22 cellular contexts compared by ENCODE assay signal in genomic region chr2:194567661-194568017, GRCh38.
DNase-seq lines count a peak whose midpoint lies in the region; ATAC-seq and TF ChIP-seq lines count a peak whose summit lies in the region.
"Had no signal": no experiment of that assay in that cellular context is flagged by ENCODE, and none has a peak within 500 bp of the region (broad histone marks: within the 10 kb centered on the region; RNA-seq: fewer than 3 reads in every experiment).

No MANE protein-coding gene starts in this region.

- no TSS peak for BruUV-seq in MCF 10A (replicated peaks; lab: Mats Ljungman, UMichigan)

- H3K27me3 Mint-ChIP-seq in activated T-helper 1 cell treated with anti-CD3 and anti-CD28 coated beads, Interleukin-12 subunit alpha, Interleukin-12 subunit beta, Interleukin-2, Interleukin-4 antibody, amounts not matched to agents 30 ng/mL and 10 ng/mL and 1 ng/mL, durations not matched to agents 14 hours and 24 hours and 36 hours (ENCODE audit: insufficient read depth), result peaks cover 2% of the 10 kb centered on the region
- no peaks in the 10 kb centered on the region for H3K27me3 Mint-ChIP-seq in MCF 10A (ENCODE audit: insufficient read depth, unreplicated experiment)
- H3K27me3 Mint-ChIP-seq: naive thymus-derived CD4-positive, alpha-beta T cell had no signal

- ATAC-seq in GM18858 (IDR thresholded peaks at IDR 0.05; ENCODE audit: unreplicated experiment) (peak; percentile 49), GM21423 (IDR thresholded peaks at IDR 0.05; ENCODE audit: unreplicated experiment) (peak; percentile 53), HG02884 (IDR thresholded peaks at IDR 0.05; ENCODE audit: unreplicated experiment) (peak; percentile 29), HG03439 (IDR thresholded peaks at IDR 0.05; ENCODE audit: unreplicated experiment) (peak; percentile 42), left colon (no peak)
- ATAC-seq: heart left ventricle; naive thymus-derived CD4-positive, alpha-beta T cell; Right ventricle myocardium inferior; upper lobe of right lung had no signal

- H3K4me1 Mint-ChIP-seq in activated T-helper 1 cell treated with anti-CD3 and anti-CD28 coated beads, Interleukin-12 subunit alpha, Interleukin-12 subunit beta, Interleukin-2, Interleukin-4 antibody, amounts not matched to agents 30 ng/mL and 10 ng/mL and 1 ng/mL, durations not matched to agents 14 hours and 24 hours and 36 hours (ENCODE audit: low read depth), result no peaks in the 10 kb centered on the region
- no peaks in the 10 kb centered on the region for H3K4me1 Mint-ChIP-seq in MCF 10A (ENCODE audit: insufficient read depth, unreplicated experiment)
- H3K4me1 Mint-ChIP-seq: naive thymus-derived CD4-positive, alpha-beta T cell had no signal

- H3K36me3 Mint-ChIP-seq in activated T-helper 1 cell treated with anti-CD3 and anti-CD28 coated beads, Interleukin-12 subunit alpha, Interleukin-12 subunit beta, Interleukin-2, Interleukin-4 antibody, amounts not matched to agents 30 ng/mL and 10 ng/mL and 1 ng/mL, durations not matched to agents 14 hours and 24 hours and 36 hours (ENCODE audit: low read depth), result no peaks in the 10 kb centered on the region
- H3K36me3 Mint-ChIP-seq in MCF 10A (ENCODE audit: insufficient read depth, unreplicated experiment), result no peaks in the 10 kb centered on the region
- H3K36me3 Mint-ChIP-seq: naive thymus-derived CD4-positive, alpha-beta T cell had no signal

- H3K9me3 Mint-ChIP-seq in activated T-helper 1 cell treated with anti-CD3 and anti-CD28 coated beads, Interleukin-12 subunit alpha, Interleukin-12 subunit beta, Interleukin-2, Interleukin-4 antibody, amounts not matched to agents 30 ng/mL and 10 ng/mL and 1 ng/mL, durations not matched to agents 14 hours and 24 hours and 36 hours, result no peaks in the 10 kb centered on the region
- H3K9me3 Mint-ChIP-seq in MCF 10A (ENCODE audit: unreplicated experiment), result no peaks in the 10 kb centered on the region
- H3K9me3 Mint-ChIP-seq: activated T-cell treated with anti-CD3 and anti-CD28 coated beads, Interleukin-2, amount 50 U/mL, for 72 hours; T-helper 2 cell treated with Interferon-gamma antibody and Interleukin-4, amounts not matched to agents 5 μg/mL and 100 μg/mL, for 36 hours had no signal

- DNase-seq in iPS-NIHi7 (ENCODE audit: extremely low spot score), result no peak
- DNase-seq in activated T-helper 1 cell treated with anti-CD3 and anti-CD28 coated beads, Interleukin-12 subunit alpha, Interleukin-12 subunit beta, Interleukin-2, Interleukin-4 antibody, amounts not matched to agents 30 ng/mL and 10 ng/mL and 1 ng/mL, durations not matched to agents 14 hours and 24 hours and 36 hours (ENCODE audit: low spot score), result no peak
- DNase-seq in MCF 10A (ENCODE audit: unreplicated experiment), result no peak
- no peak for DNase-seq in left colon
- DNase-seq: activated CD4-positive, alpha-beta T cell treated with anti-CD3 and anti-CD28 coated beads for 36 hours; activated T-cell treated with anti-CD3 and anti-CD28 coated beads, Interleukin-2, amount 50 U/mL, for 72 hours; adrenal gland; cerebellar nuclear complex; heart left ventricle; KG1; left ventricle myocardium inferior; naive thymus-derived CD4-positive, alpha-beta T cell; NCI-H1694; NCI-H748 treated with DMSO at 0.1 percent for 48 hours; retina; upper lobe of right lung had no signal

- TF ChIP-seq CTCF in MCF 10A (IDR thresholded peaks at IDR 0.05; ENCODE audit: unreplicated experiment), result no peak

- no peak overlapping the region for H3K4me3 Mint-ChIP-seq in activated T-helper 1 cell treated with anti-CD3 and anti-CD28 coated beads, Interleukin-12 subunit alpha, Interleukin-12 subunit beta, Interleukin-2, Interleukin-4 antibody, amounts not matched to agents 30 ng/mL and 10 ng/mL and 1 ng/mL, durations not matched to agents 14 hours and 24 hours and 36 hours
- H3K4me3 Mint-ChIP-seq in MCF 10A (ENCODE audit: unreplicated experiment), result no peak overlapping the region
- H3K4me3 Mint-ChIP-seq: activated CD4-positive, alpha-beta T cell treated with anti-CD3 and anti-CD28 coated beads for 36 hours; activated T-cell treated with anti-CD3 and anti-CD28 coated beads, Interleukin-2, amount 50 U/mL, for 72 hours; naive thymus-derived CD4-positive, alpha-beta T cell; T-helper 2 cell treated with Interferon-gamma antibody and Interleukin-4, amounts not matched to agents 5 μg/mL and 100 μg/mL, for 36 hours had no signal

- H3K27ac Mint-ChIP-seq in activated T-helper 1 cell treated with anti-CD3 and anti-CD28 coated beads, Interleukin-12 subunit alpha, Interleukin-12 subunit beta, Interleukin-2, Interleukin-4 antibody, amounts not matched to agents 30 ng/mL and 10 ng/mL and 1 ng/mL, durations not matched to agents 14 hours and 24 hours and 36 hours, result no peak overlapping the region
- H3K27ac Mint-ChIP-seq in MCF 10A (ENCODE audit: low read depth, unreplicated experiment), result no peak overlapping the region
- H3K27ac Mint-ChIP-seq: activated CD4-positive, alpha-beta T cell treated with anti-CD3 and anti-CD28 coated beads for 36 hours; activated T-cell treated with anti-CD3 and anti-CD28 coated beads, Interleukin-2, amount 50 U/mL, for 72 hours; naive thymus-derived CD4-positive, alpha-beta T cell; T-helper 2 cell treated with Interferon-gamma antibody and Interleukin-4, amounts not matched to agents 5 μg/mL and 100 μg/mL, for 36 hours had no signal

- intact Hi-C loops in activated T-helper 1 cell treated with anti-CD3 and anti-CD28 coated beads, Interleukin-12 subunit alpha, Interleukin-12 subunit beta, Interleukin-2, Interleukin-4 antibody, amounts not matched to agents 30 ng/mL and 10 ng/mL and 1 ng/mL, durations not matched to agents 14 hours and 24 hours and 36 hours (cut with micrococcal nuclease), result no loop called here
- intact Hi-C loops in MCF 10A (cut with micrococcal nuclease) (no loop called here), left colon (cut with DNase I, micrococcal nuclease) (no loop called here)

- CTCF ChIA-PET in MCF 10A (lab: Yijun Ruan, JAX), result interaction anchor here (0.7 kb wide), 1 partner anchor 577 kb away, joined by 4 read pairs; no protein-coding TSS in a partner anchor

- POLR2A ChIA-PET in MCF 10A (lab: Yijun Ruan, JAX), result no interaction called here
